Comparison of ENCODE assay signal across 7 cellular contexts in the genomic region with DNA sequence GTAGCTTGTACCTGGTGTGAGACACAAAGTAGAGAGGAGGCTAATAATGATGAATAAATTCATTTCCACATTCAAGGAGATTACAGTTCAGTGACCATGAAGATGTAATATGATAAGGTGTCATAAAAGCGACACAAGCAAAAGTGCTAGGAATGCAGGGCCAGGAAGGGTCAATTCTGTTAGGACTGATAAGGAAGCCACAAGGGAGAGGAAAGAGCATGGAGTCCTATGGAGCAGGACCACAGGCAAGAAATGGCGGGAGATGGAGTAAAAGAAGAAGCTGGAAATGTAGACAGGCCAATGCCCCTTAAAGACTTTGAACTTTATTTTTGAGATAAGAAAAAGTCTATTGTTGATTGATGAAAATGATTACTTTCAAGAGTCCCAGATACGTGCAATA.
"Had no signal": no experiment of that assay in that cellular context is flagged by ENCODE, and none has a peak within 500 bp of the region (broad histone marks: within the 10 kb centered on the region; RNA-seq: fewer than 3 reads in every experiment).

No MANE protein-coding gene starts in this region.

- FAIRE-seq: G401.6, GM12878, GM12891, GM12892, GM18507 had no signal

- ATAC-seq: GM12878 had no signal

- H3K4me3 ChIP-seq: GM12878 had no signal

- DNase-seq: GDM1, GF-D8 had no signal
